ENCODE assay signal across 27 cellular contexts in the genomic region with DNA sequence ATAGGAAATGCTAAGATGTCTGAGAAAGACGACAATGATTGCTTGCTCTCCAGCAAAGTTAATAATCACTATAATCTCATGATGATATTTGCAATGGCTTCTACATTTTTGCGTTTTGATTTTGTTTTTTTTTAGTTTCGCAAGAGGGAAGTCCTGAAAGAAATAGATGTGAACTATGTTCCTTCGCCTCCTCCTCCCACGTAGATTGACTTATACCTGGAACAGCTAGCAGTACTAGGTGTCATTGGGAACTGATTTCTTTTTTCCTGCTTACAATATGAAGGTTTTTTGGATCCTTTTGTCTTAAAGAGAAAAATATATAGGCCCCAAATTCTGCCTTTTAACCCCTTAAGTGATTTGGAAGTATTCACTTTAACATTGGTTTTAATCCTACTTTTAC.
"Had no signal": no experiment of that assay in that cellular context is flagged by ENCODE, and none has a peak within 500 bp of the region (broad histone marks: within the 10 kb centered on the region; RNA-seq: fewer than 3 reads in every experiment).

No MANE protein-coding gene starts in this region.

- H3K4me2 ChIP-seq: neural progenitor cell had no signal

- FAIRE-seq: keratinocyte, urothelium cell line had no signal

- H3K4me1 Mint-ChIP-seq: mesothelial cell of epicardium; natural killer cell; nephron progenitor cell; neural progenitor cell; stimulated activated effector memory CD8-positive, alpha-beta T cell treated with anti-CD3 and anti-CD28 coated beads, Interleukin-12 subunit alpha, Interleukin-12 subunit beta, amount 100 ng/mL, for 72 hours had no signal

- ATAC-seq: left cardiac atrium; left lung; natural killer cell; sciatic nerve; stimulated activated effector memory CD8-positive, alpha-beta T cell treated with anti-CD3 and anti-CD28 coated beads, Interleukin-12 subunit alpha, Interleukin-12 subunit beta, amount 100 ng/mL, for 72 hours; upper lobe of right lung had no signal

- H3K4me3 Mint-ChIP-seq: mesothelial cell of epicardium; naive B cell; natural killer cell; nephron progenitor cell; neural progenitor cell; stimulated activated effector memory CD8-positive, alpha-beta T cell treated with anti-CD3 and anti-CD28 coated beads, Interleukin-12 subunit alpha, Interleukin-12 subunit beta, amount 100 ng/mL, for 72 hours; stimulated activated naive CD8-positive, alpha-beta T cell treated with anti-CD3 and anti-CD28 coated beads, Interleukin-15, Interleukin-2, amounts not matched to agents 100 ng/mL and 50 ng/mL, for 24 hours had no signal

- H3K27me3 Mint-ChIP-seq: naive B cell; progenitor cell of endocrine pancreas; stimulated activated naive CD8-positive, alpha-beta T cell treated with anti-CD3 and anti-CD28 coated beads, Interleukin-15, Interleukin-2, amounts not matched to agents 100 ng/mL and 50 ng/mL, for 24 hours had no signal

- H3K9me3 Mint-ChIP-seq: mesothelial cell of epicardium; naive B cell; natural killer cell; nephron progenitor cell; neural progenitor cell; stimulated activated effector memory CD8-positive, alpha-beta T cell treated with anti-CD3 and anti-CD28 coated beads, Interleukin-12 subunit alpha, Interleukin-12 subunit beta, amount 100 ng/mL, for 72 hours; stimulated activated naive CD8-positive, alpha-beta T cell treated with anti-CD3 and anti-CD28 coated beads, Interleukin-15, Interleukin-2, amounts not matched to agents 100 ng/mL and 50 ng/mL, for 24 hours had no signal

- H3K9ac ChIP-seq: neural progenitor cell had no signal

- H2AFZ ChIP-seq: neural progenitor cell had no signal

- H3K27ac ChIP-seq: left lung, neural progenitor cell, neutrophil, right atrium auricular region, skin epidermis, spleen, thyroid gland, transverse colon, upper lobe of right lung had no signal

- H3K9me3 ChIP-seq: left lung, neutrophil, right atrium auricular region, spleen, thyroid gland, transverse colon, upper lobe of right lung had no signal

- DNase-seq: hippocampal formation; kidney glomerular epithelial cell; left cardiac atrium; left lung; mesendoderm; naive B cell; natural killer cell; nephron progenitor cell; occipital lobe; spleen; stimulated activated CD4-positive, alpha-beta T cell treated with anti-CD3 and anti-CD28 coated beads, Interleukin-4, amount 100 ng/mL, for 24 hours; stimulated activated naive CD4-positive, alpha-beta T cell; thyroid gland; transverse colon; upper lobe of right lung had no signal

- H3K4me3 ChIP-seq: left lung, lung, neural progenitor cell, right atrium auricular region, skin epidermis, spleen, thyroid gland, transverse colon, upper lobe of right lung had no signal

- H3K27me3 ChIP-seq: left lung, neural progenitor cell, neutrophil, right atrium auricular region, spleen, thyroid gland, transverse colon, upper lobe of right lung had no signal

- H3K27ac Mint-ChIP-seq: mesothelial cell of epicardium; natural killer cell; neural progenitor cell; stimulated activated effector memory CD8-positive, alpha-beta T cell treated with anti-CD3 and anti-CD28 coated beads, Interleukin-12 subunit alpha, Interleukin-12 subunit beta, amount 100 ng/mL, for 72 hours; stimulated activated naive CD8-positive, alpha-beta T cell treated with anti-CD3 and anti-CD28 coated beads, Interleukin-15, Interleukin-2, amounts not matched to agents 100 ng/mL and 50 ng/mL, for 24 hours had no signal

- H3K4me1 ChIP-seq: neural progenitor cell, right atrium auricular region, thyroid gland, upper lobe of right lung had no signal
